ENCODE assay signal across 15 cellular contexts in genomic region chr4:154292589-154292988, GRCh38.
"Had no signal": no experiment of that assay in that cellular context is flagged by ENCODE, and none has a peak within 500 bp of the region (broad histone marks: within the 10 kb centered on the region; RNA-seq: fewer than 3 reads in every experiment).

No MANE protein-coding gene starts in this region.

- H3K36me3 Mint-ChIP-seq: activated naive CD8-positive, alpha-beta T cell treated with anti-CD3 and anti-CD28 coated beads for 36 hours; naive thymus-derived CD8-positive, alpha-beta T cell; stimulated activated effector memory CD8-positive, alpha-beta T cell treated with anti-CD3 and anti-CD28 coated beads, Interleukin-12 subunit alpha, Interleukin-12 subunit beta, amount 100 ng/mL, for 72 hours had no signal

- H2AFZ ChIP-seq: hepatocyte had no signal

- H3K4me3 ChIP-seq: hepatocyte, lung, thyroid gland, uterus had no signal

- DNase-seq: activated B cell treated with CpG ODN at 0.5 μM for 24 hours; activated CD4-positive, alpha-beta T cell treated with anti-CD3 and anti-CD28 coated beads, Interleukin-2, amount 50 U/mL, for 4 hours; activated effector memory CD4-positive, alpha-beta T cell treated with anti-CD3 and anti-CD28 coated beads, Interleukin-2, amount 50 U/mL, for 16 hours; activated naive CD8-positive, alpha-beta T cell treated with anti-CD3 and anti-CD28 coated beads for 36 hours; activated T-cell treated with anti-CD3 and anti-CD28 coated beads, Interleukin-2, amount 50 U/mL, for 4 hours; anterior cingulate cortex; cerebellar nuclear complex; dermis blood vessel endothelial cell; thyroid gland; uterus had no signal

- H3K27me3 ChIP-seq: hepatocyte, neutrophil, thyroid gland had no signal

- H3K27ac ChIP-seq: hepatocyte, neutrophil, thyroid gland, uterus had no signal

- H3K4me1 Mint-ChIP-seq: activated B cell treated with CpG ODN at 0.5 μM for 24 hours; activated naive CD8-positive, alpha-beta T cell treated with anti-CD3 and anti-CD28 coated beads for 36 hours; naive thymus-derived CD8-positive, alpha-beta T cell; stimulated activated effector memory CD8-positive, alpha-beta T cell treated with anti-CD3 and anti-CD28 coated beads, Interleukin-12 subunit alpha, Interleukin-12 subunit beta, amount 100 ng/mL, for 72 hours had no signal

- ATAC-seq: activated T-cell treated with anti-CD3 and anti-CD28 coated beads, Interleukin-2, amount 50 U/mL, for 4 hours; naive thymus-derived CD8-positive, alpha-beta T cell; stimulated activated effector memory CD8-positive, alpha-beta T cell treated with anti-CD3 and anti-CD28 coated beads, Interleukin-12 subunit alpha, Interleukin-12 subunit beta, amount 100 ng/mL, for 72 hours had no signal

- H3K4me3 Mint-ChIP-seq: activated B cell treated with CpG ODN at 0.5 μM for 24 hours; activated naive CD8-positive, alpha-beta T cell treated with anti-CD3 and anti-CD28 coated beads for 36 hours; activated T-cell treated with anti-CD3 and anti-CD28 coated beads, Interleukin-2, amount 50 U/mL, for 4 hours; naive thymus-derived CD8-positive, alpha-beta T cell; stimulated activated effector memory CD8-positive, alpha-beta T cell treated with anti-CD3 and anti-CD28 coated beads, Interleukin-12 subunit alpha, Interleukin-12 subunit beta, amount 100 ng/mL, for 72 hours had no signal

- H3K9me3 ChIP-seq: neutrophil, thyroid gland, uterus had no signal

- H3K36me3 ChIP-seq: neutrophil, thyroid gland, uterus had no signal

- H3K4me1 ChIP-seq: thyroid gland, uterus had no signal

- H3K79me2 ChIP-seq: hepatocyte had no signal

- H3K4me2 ChIP-seq: hepatocyte had no signal

- H3K27ac Mint-ChIP-seq: activated B cell treated with CpG ODN at 0.5 μM for 24 hours; activated naive CD8-positive, alpha-beta T cell treated with anti-CD3 and anti-CD28 coated beads for 36 hours; naive thymus-derived CD8-positive, alpha-beta T cell; stimulated activated effector memory CD8-positive, alpha-beta T cell treated with anti-CD3 and anti-CD28 coated beads, Interleukin-12 subunit alpha, Interleukin-12 subunit beta, amount 100 ng/mL, for 72 hours had no signal

- H3K9me3 Mint-ChIP-seq: activated B cell treated with CpG ODN at 0.5 μM for 24 hours; activated naive CD8-positive, alpha-beta T cell treated with anti-CD3 and anti-CD28 coated beads for 36 hours; activated T-cell treated with anti-CD3 and anti-CD28 coated beads, Interleukin-2, amount 50 U/mL, for 4 hours; stimulated activated effector memory CD8-positive, alpha-beta T cell treated with anti-CD3 and anti-CD28 coated beads, Interleukin-12 subunit alpha, Interleukin-12 subunit beta, amount 100 ng/mL, for 72 hours had no signal
